8 cellular contexts compared by ENCODE assay signal in the genomic region with DNA sequence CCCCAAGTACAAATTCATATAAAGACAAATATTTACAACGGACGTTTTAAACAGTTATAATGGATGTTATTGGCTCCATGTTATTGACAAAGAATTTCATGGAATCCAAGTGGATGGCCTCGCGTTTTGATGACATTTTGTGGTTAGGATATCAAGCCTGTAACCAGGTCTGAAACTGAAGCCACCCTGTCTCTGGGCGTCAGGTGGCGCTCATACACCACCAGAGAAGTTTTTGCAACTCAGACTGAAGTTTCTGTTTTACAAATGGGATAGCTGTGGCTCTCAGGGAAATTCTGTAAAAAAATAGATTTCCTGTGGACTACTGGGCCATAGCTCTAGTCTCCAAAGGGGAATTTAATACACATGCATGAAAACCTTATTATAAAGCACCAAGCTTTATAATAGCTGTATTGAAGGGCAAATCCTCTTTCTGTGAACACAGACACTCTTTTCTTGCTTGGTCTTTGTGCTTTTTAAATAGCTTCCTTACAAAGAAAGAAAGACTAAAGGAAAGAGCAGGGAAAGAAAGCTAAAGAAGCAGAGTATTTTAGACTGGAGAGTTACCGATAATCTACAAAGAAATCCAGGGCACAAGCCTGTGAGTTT.
A peak's percentile ranks its signal among the peaks of the same experiment; 100 is the strongest.
DNase-seq lines count a peak whose midpoint lies in the region; ATAC-seq and TF ChIP-seq lines count a peak whose summit lies in the region.

No MANE protein-coding gene starts in this region.

- intact Hi-C loops in right lobe of liver (cut with DNase I) (loop anchor here in 1 of 2 donors (10.0 kb wide), 1 partner anchor 230 kb away; no protein-coding TSS in a partner anchor), thyroid gland (cut with DNase I) (loop anchor here (10.0 kb wide), 1 partner anchor 230 kb away; no protein-coding TSS in a partner anchor)

- H3K27me3 ChIP-seq in DND-41 (ENCODE audit: insufficient read depth, low read length, poor library complexity) (peaks cover 3% of the 10 kb centered on the region), right lobe of liver (no peaks in the 10 kb centered on the region), thyroid gland (no peaks in the 10 kb centered on the region)

- no peaks in the 10 kb centered on the region for H3K9me3 ChIP-seq in DND-41 (ENCODE audit: insufficient read depth, low read length, severe bottlenecking)
- H3K9me3 ChIP-seq in right lobe of liver, result no peaks in the 10 kb centered on the region
- no peaks in the 10 kb centered on the region for H3K9me3 ChIP-seq in thyroid gland

- H3K27ac ChIP-seq in DND-41 (ENCODE audit: low read length) (no peak overlapping the region), right lobe of liver (no peak overlapping the region), thyroid gland (no peak overlapping the region)

- 8% methylated on average over 7 of the region's 7 CpGs for WGBS in right lobe of liver (ENCODE audit: insufficient coverage, low coverage, low lambda C conversion rate, missing lambda C conversion rate)
- WGBS in thyroid gland, 2 donors, result 12 to 14% methylated on average over 7 of the region's 7 CpGs

- TF ChIP-seq CTCF in DND-41 (IDR thresholded peaks at IDR 0.05; ENCODE audit: borderline replicate concordance, extremely low read depth, low read length, poor library complexity, severe bottlenecking), result peak; percentile 82
- peak; percentile 66 to 76 (median 72) for TF ChIP-seq CTCF in right lobe of liver (IDR thresholded peaks at IDR 0.05)
- peak in 5 of 6 experiments; percentile 19 to 65 (median 51) for TF ChIP-seq CTCF in thyroid gland (IDR thresholded peaks at IDR 0.05)
- no peak for TF ChIP-seq CTCF in omental fat pad (IDR thresholded peaks at IDR 0.05)

- no peaks in the 10 kb centered on the region for H4K20me1 ChIP-seq in DND-41 (ENCODE audit: insufficient read depth, low read length)

- H3K9ac ChIP-seq in DND-41 (ENCODE audit: low read depth, low read length), result no peak overlapping the region

- H3K79me2 ChIP-seq in DND-41 (ENCODE audit: insufficient read depth, low read length), result no peaks in the 10 kb centered on the region

- DNase-seq in DND-41 (peak; percentile 49), GM19240 (ENCODE audit: insufficient read length, low spot score) (peak; percentile 8), RPMI8226 (peak; percentile 62), cerebellum (ENCODE audit: low spot score) (peak; percentile 1), right lobe of liver (peak in 2 of 3 donors; percentile 38 to 56), thyroid gland (peak; percentile 30 to 44), omental fat pad (ENCODE audit: low spot score) (no peak)

- H3K4me2 ChIP-seq in DND-41 (ENCODE audit: insufficient read depth, low read length), result no peak overlapping the region

- peak; percentile 73 for ATAC-seq in DND-41 (ENCODE audit: insufficient read depth, low read depth)
- peak; percentile 89 for ATAC-seq in HG03520 (IDR thresholded peaks at IDR 0.05; ENCODE audit: unreplicated experiment)
- peak; percentile 69 to 93 (median 80) for ATAC-seq in right lobe of liver
- no peak for ATAC-seq in omental fat pad (ENCODE audit: low FRiP score)

- H3K36me3 ChIP-seq in DND-41 (ENCODE audit: insufficient read depth, low read length) (no peaks in the 10 kb centered on the region), right lobe of liver (no peaks in the 10 kb centered on the region), thyroid gland (no peaks in the 10 kb centered on the region)

- H3K4me3 ChIP-seq in DND-41 (ENCODE audit: low read depth in 1 of 2, low read length in 2 of 2) (no peak overlapping the region), right lobe of liver (no peak overlapping the region), thyroid gland (replicated peaks in 1 of 3) (no peak overlapping the region)

- TF ChIP-seq POLR2A in right lobe of liver (IDR thresholded peaks at IDR 0.05), result no peak
- TF ChIP-seq POLR2A in thyroid gland (IDR thresholded peaks at IDR 0.05), result no peak

- H3K4me1 ChIP-seq in DND-41 (ENCODE audit: insufficient read depth, low read length) (no peaks in the 10 kb centered on the region), right lobe of liver (no peaks in the 10 kb centered on the region), thyroid gland (no peaks in the 10 kb centered on the region)

- no peak overlapping the region for H2AFZ ChIP-seq in DND-41 (ENCODE audit: low read depth, low read length)

Comparison
In these comparisons a context has a peak if more than half of its experiments do, and no peak if none do; other contexts are left out.
1. CTCF ChIP-seq: peak in DND-41 (single experiment), right lobe of liver (4 of 4) and thyroid gland (5 of 6); none in omental fat pad (0 of 3).